17 cellular contexts compared by ENCODE assay signal in genomic region chr1:215181518-215181917, GRCh38.
DNase-seq lines count a peak whose midpoint lies in the region; ATAC-seq and TF ChIP-seq lines count a peak whose summit lies in the region.
"Had no signal": no experiment of that assay in that cellular context is flagged by ENCODE, and none has a peak within 500 bp of the region (broad histone marks: within the 10 kb centered on the region; RNA-seq: fewer than 3 reads in every experiment).

No MANE protein-coding gene starts in this region.

- no peak overlapping the region for H2AK5ac ChIP-seq in mesendoderm (ENCODE audit: low read length)

- H3K18ac ChIP-seq in mesendoderm (ENCODE audit: low read length): no peak overlapping the region

- 9% methylated on average over 2 of the region's 3 CpGs for WGBS in SK-N-SH (ENCODE audit: low lambda C conversion rate)
- WGBS in gastroesophageal sphincter (ENCODE audit: low coverage in 1 of 2), 2 donors: 77% methylated on average over 2 of the region's 3 CpGs
- WGBS in mesendoderm (ENCODE audit: extremely low coverage, insufficient coverage, low lambda C conversion rate): no CpG with 5 or more reads among the region's 3 CpGs

- no peaks in the 10 kb centered on the region for H3K79me1 ChIP-seq in mesendoderm (ENCODE audit: low read length)

- H4K20me1 ChIP-seq in SK-N-SH (ENCODE audit: insufficient read depth): no peaks in the 10 kb centered on the region

- H3K36me3 ChIP-seq in SK-N-SH (replicated peaks in 1 of 2; ENCODE audit: control insufficient read depth in 1 of 2, insufficient read depth in 2 of 2, low read length in 1 of 2): peaks cover 0 to 4% of the 10 kb centered on the region in 2 experiments
- no peaks in the 10 kb centered on the region for H3K36me3 ChIP-seq in Panc1 (ENCODE audit: control insufficient read depth, insufficient read depth, low read length)
- H3K36me3 ChIP-seq in gastroesophageal sphincter: no peaks in the 10 kb centered on the region
- H3K36me3 ChIP-seq in mesendoderm (ENCODE audit: control insufficient read depth, insufficient read depth, low read length): no peaks in the 10 kb centered on the region
- H3K36me3 ChIP-seq: heart right ventricle had no signal

- intact Hi-C loops in Panc1 (cut with micrococcal nuclease; ENCODE audit: unreplicated experiment): loop anchor here (10.0 kb wide), 1 partner anchor 343 kb away; no protein-coding TSS in a partner anchor

- CTCF ChIA-PET in SK-N-SH (lab: Yijun Ruan, JAX) (no interaction called here), Panc1 (lab: Charles Lee) (interaction anchor here (0.6 to 1.1 kb wide), 2 partner anchors 342 to 406 kb away, joined by 4 to 6 read pairs; no protein-coding TSS in a partner anchor)

- peak; percentile 6; the same call in 1 of the 2 replicates for TF ChIP-seq CTCF in SK-N-SH (IDR thresholded peaks at IDR 0.05)
- peak; percentile 32 for TF ChIP-seq CTCF in Panc1 (IDR thresholded peaks at IDR 0.05)
- TF ChIP-seq CTCF in epithelial cell of esophagus (IDR thresholded peaks at IDR 0.05; ENCODE audit: insufficient read depth, low read depth, low read length, missing control alignments): peak; percentile 40
- no peak for TF ChIP-seq CTCF in gastroesophageal sphincter (IDR thresholded peaks at IDR 0.05)

- H3K9ac ChIP-seq in SK-N-SH: no peak overlapping the region
- no peak overlapping the region for H3K9ac ChIP-seq in mesendoderm (ENCODE audit: low read length)

- H3K79me2 ChIP-seq in SK-N-SH (ENCODE audit: insufficient read depth) (no peaks in the 10 kb centered on the region), mesendoderm (ENCODE audit: control insufficient read depth, insufficient read depth, low read length) (no peaks in the 10 kb centered on the region)

- H3K27me3 ChIP-seq in SK-N-SH (ENCODE audit: insufficient read depth) (no peaks in the 10 kb centered on the region), Panc1 (ENCODE audit: control insufficient read depth, insufficient read depth, low read length) (no peaks in the 10 kb centered on the region), gastroesophageal sphincter (no peaks in the 10 kb centered on the region), mesendoderm (ENCODE audit: insufficient read depth, low read length, poor library complexity) (no peaks in the 10 kb centered on the region)
- H3K27me3 ChIP-seq: heart right ventricle had no signal

- no TSS peak for BruUV-seq in Panc1 (replicated peaks; lab: Mats Ljungman, UMichigan)

- H4K8ac ChIP-seq in mesendoderm (ENCODE audit: low read depth, low read length): no peak overlapping the region

- H2BK15ac ChIP-seq in mesendoderm (replicated peaks; ENCODE audit: low read depth): no peak overlapping the region

- H3K23ac ChIP-seq in mesendoderm (ENCODE audit: low read length): no peak overlapping the region

- TF ChIP-seq POLR2A in gastroesophageal sphincter (IDR thresholded peaks at IDR 0.05): no peak

- no peak overlapping the region for H4K5ac ChIP-seq in mesendoderm (ENCODE audit: low read length)

- TF ChIP-seq RAD21 in SK-N-SH (IDR thresholded peaks at IDR 0.05; ENCODE audit: low read length): peak; percentile 9; the same call in 1 of the 2 replicates

- H3F3A ChIP-seq in SK-N-SH (replicated peaks; ENCODE audit: insufficient read depth): no peaks in the 10 kb centered on the region

- no peak overlapping the region for H2AFZ ChIP-seq in SK-N-SH (ENCODE audit: low read depth)

- no peak overlapping the region for H2BK120ac ChIP-seq in mesendoderm (ENCODE audit: low read depth, low read length)

- H3K4ac ChIP-seq in mesendoderm (ENCODE audit: low read depth, low read length): no peak overlapping the region

- TF ChIP-seq EP300 in SK-N-SH (IDR thresholded peaks at IDR 0.05; ENCODE audit: borderline replicate concordance in 1 of 2, low read depth in 1 of 2, low read length in 1 of 2) (no peak), gastroesophageal sphincter (IDR thresholded peaks at IDR 0.05) (no peak)

- DNase-seq in SK-N-SH (no peak), Panc1 (ENCODE audit: low read depth, low spot score) (no peak), epithelial cell of esophagus (ENCODE audit: low read depth) (peak; percentile 25), superior temporal gyrus (ENCODE audit: extremely low spot score) (no peak), NOMO-1 treated with DMSO at 0.1 percent for 48 hours (lab: John Stamatoyannopoulos, UW; ENCODE audit: unreplicated experiment) (no peak), mesendoderm (no peak)
- DNase-seq: activated effector memory CD4-positive, alpha-beta T cell treated with anti-CD3 and anti-CD28 coated beads, Interleukin-2, amount 50 U/mL, for 16 hours; anterior cingulate cortex; erythroblast; GF-D8; heart right ventricle; IMR-90; NCI-H345 had no signal

- no peak overlapping the region for H3K56ac ChIP-seq in mesendoderm (ENCODE audit: low read length)

- no peaks in the 10 kb centered on the region for H3K4me1 ChIP-seq in SK-N-SH (ENCODE audit: control insufficient read depth in 1 of 2, insufficient read depth in 2 of 2, low read depth in 1 of 2, low read length in 1 of 2)
- H3K4me1 ChIP-seq in Panc1 (ENCODE audit: control insufficient read depth, insufficient read depth, low read length): no peaks in the 10 kb centered on the region
- H3K4me1 ChIP-seq in gastroesophageal sphincter: no peaks in the 10 kb centered on the region
- no peaks in the 10 kb centered on the region for H3K4me1 ChIP-seq in mesendoderm (ENCODE audit: control insufficient read depth, low read depth, low read length)
- H3K4me1 ChIP-seq: heart right ventricle had no signal

- H3K4me2 ChIP-seq in SK-N-SH (no peak overlapping the region), mesendoderm (ENCODE audit: low read length) (no peak overlapping the region)

- no peaks in the 10 kb centered on the region for H3K9me2 ChIP-seq in SK-N-SH

- H3K27ac ChIP-seq in SK-N-SH (ENCODE audit: low read depth in 2 of 2, low read length in 1 of 2) (no peak overlapping the region), Panc1 (ENCODE audit: low read length) (no peak overlapping the region), gastroesophageal sphincter (no peak overlapping the region), mesendoderm (ENCODE audit: low read depth, low read length) (no peak overlapping the region)
- H3K27ac ChIP-seq: heart right ventricle, skin epidermis had no signal

- H3K9me3 ChIP-seq in SK-N-SH (no peaks in the 10 kb centered on the region), Panc1 (ENCODE audit: control insufficient read depth, insufficient read depth, low read depth, low read length) (no peaks in the 10 kb centered on the region), gastroesophageal sphincter (peaks cover 0 to 15% (median 0%) of the 10 kb centered on the region in 3 donors)

- in situ Hi-C loops in Panc1 (cut with HindIII; ENCODE audit: low pct_unique_long_range_greater_than_20kb, low sequenced_read_pairs): no loop called here

- H3K4me3 ChIP-seq in SK-N-SH (ENCODE audit: low read depth in 2 of 2, low read length in 1 of 2) (no peak overlapping the region), Panc1 (ENCODE audit: low read depth in 2 of 2, low read length in 2 of 2) (no peak overlapping the region), epithelial cell of esophagus (ENCODE audit: low read length) (no peak overlapping the region), gastroesophageal sphincter (no peak overlapping the region), mesendoderm (ENCODE audit: low read length) (no peak overlapping the region)
- H3K4me3 ChIP-seq: heart right ventricle, skin epidermis had no signal

- POLR2A ChIA-PET in SK-N-SH (lab: Yijun Ruan, JAX) (no interaction called here), Panc1 (lab: Charles Lee) (no interaction called here)

- ATAC-seq in SK-N-SH treated with all-trans-retinoic acid at 6 μM for 48 hours: no peak
- ATAC-seq in Panc1: no peak
- no peak for ATAC-seq in gastroesophageal sphincter
- ATAC-seq: heart right ventricle; stimulated activated effector memory CD8-positive, alpha-beta T cell treated with anti-CD3 and anti-CD28 coated beads, Interleukin-12 subunit alpha, Interleukin-12 subunit beta, amount 100 ng/mL, for 72 hours had no signal

- no peak overlapping the region for H2BK5ac ChIP-seq in mesendoderm (ENCODE audit: low read length)

TF ChIP-seq in SK-N-SH, 30 proteins besides CTCF, POLR2A, EP300 and RAD21 (continues in another document):
- TF ChIP-seq, protein P1, sequence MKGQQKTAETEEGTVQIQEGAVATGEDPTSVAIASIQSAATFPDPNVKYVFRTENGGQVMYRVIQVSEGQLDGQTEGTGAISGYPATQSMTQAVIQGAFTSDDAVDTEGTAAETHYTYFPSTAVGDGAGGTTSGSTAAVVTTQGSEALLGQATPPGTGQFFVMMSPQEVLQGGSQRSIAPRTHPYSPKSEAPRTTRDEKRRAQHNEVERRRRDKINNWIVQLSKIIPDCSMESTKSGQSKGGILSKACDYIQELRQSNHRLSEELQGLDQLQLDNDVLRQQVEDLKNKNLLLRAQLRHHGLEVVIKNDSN (IDR thresholded peaks at IDR 0.05; ENCODE audit: borderline replicate concordance, low read depth): no peak
- TF ChIP-seq MEF2A (IDR thresholded peaks at IDR 0.05; ENCODE audit: borderline replicate concordance, low read depth) (no peak), NRF1 (IDR thresholded peaks at IDR 0.05; ENCODE audit: low read depth, low read length) (no peak), CHD2 (IDR thresholded peaks at IDR 0.05; ENCODE audit: low read length, partially characterized antibody) (no peak), RXRA (IDR thresholded peaks at IDR 0.05; ENCODE audit: borderline replicate concordance, low read depth) (no peak)

TF ChIP-seq in SK-N-SH treated with all-trans-retinoic acid at 6 μM for 48 hours, 23 proteins besides CTCF, POLR2A, EP300 and RAD21 (continues in another document):
- TF ChIP-seq PPARA (CRISPR knock-in tag; IDR thresholded peaks at IDR 0.05; ENCODE audit: borderline replicate concordance) (no peak), RARB (CRISPR knock-in tag; IDR thresholded peaks at IDR 0.05) (no peak), GLIS3 (CRISPR knock-in tag; IDR thresholded peaks at IDR 0.05) (no peak), TOX (CRISPR knock-in tag; IDR thresholded peaks at IDR 0.05; ENCODE audit: borderline replicate concordance) (no peak), TCF4 (CRISPR knock-in tag; IDR thresholded peaks at IDR 0.05; ENCODE audit: borderline replicate concordance) (no peak), POU6F1 (CRISPR knock-in tag; IDR thresholded peaks at IDR 0.05; ENCODE audit: borderline replicate concordance, low read depth) (no peak), ESRRG (CRISPR knock-in tag; IDR thresholded peaks at IDR 0.05) (no peak)

Comparison
In these comparisons a context has a peak if more than half of its experiments do, and no peak if none do; other contexts are left out.
1. CTCF ChIP-seq: peak in SK-N-SH (single experiment), Panc1 (single experiment) and epithelial cell of esophagus (single experiment); none in gastroesophageal sphincter (0 of 4).